10 cellular contexts compared by ENCODE assay signal in genomic region chr7:129376778-129377700, GRCh38. TPM values are rescaled to one million over a fixed set of nuclear protein-coding genes. Genes with fewer than 3 reads are reported as not detected.
DNase-seq lines count a peak whose midpoint lies in the region; ATAC-seq and TF ChIP-seq lines count a peak whose summit lies in the region.
"Had no signal": no experiment of that assay in that cellular context is flagged by ENCODE, and none has a peak within 500 bp of the region (broad histone marks: within the 10 kb centered on the region; RNA-seq: fewer than 3 reads in every experiment).

No MANE protein-coding gene starts in this region.

- H3K27me3 ChIP-seq in KMS-11 (ENCODE audit: insufficient read depth, low read depth) (no peaks in the 10 kb centered on the region), hepatocyte (no peaks in the 10 kb centered on the region)

- no peaks in the 10 kb centered on the region for H3K27me3 Mint-ChIP-seq in activated CD8-positive, alpha-beta T cell treated with anti-CD3 and anti-CD28 coated beads, Interleukin-2, amount 10 ng/mL, durations not matched to agents 7 days and 5 days (ENCODE audit: low read depth)
- H3K27me3 Mint-ChIP-seq in nephron progenitor cell (ENCODE audit: low read depth, poor library complexity) = no peaks in the 10 kb centered on the region
- H3K27me3 Mint-ChIP-seq: naive B cell had no signal

- no peak overlapping the region for H3K9ac ChIP-seq in KMS-11

- H3K79me2 ChIP-seq in KMS-11 (ENCODE audit: insufficient read depth, low read depth) (no peaks in the 10 kb centered on the region), hepatocyte (no peaks in the 10 kb centered on the region)

- whole genome bisulfite sequencing in hepatocyte (ENCODE audit: low lambda C conversion rate, missing lambda C conversion rate) = 93% methylated on average over 6 of the region's 6 CpGs

- peaks cover 33% of the 10 kb centered on the region for H3K4me1 ChIP-seq in KMS-11 (ENCODE audit: low read depth, poor library complexity, severe bottlenecking)
- H3K4me1 ChIP-seq in hepatocyte (ENCODE audit: insufficient read depth) = no peaks in the 10 kb centered on the region

- H3K27ac ChIP-seq in KMS-11 = no peak overlapping the region
- no peak overlapping the region for H3K27ac ChIP-seq in hepatocyte

- H2AFZ ChIP-seq in KMS-11 (ENCODE audit: low read depth) (no peak overlapping the region), hepatocyte (no peak overlapping the region)

- CTCF ChIA-PET in activated CD8-positive, alpha-beta T cell treated with anti-CD3 and anti-CD28 coated beads, Interleukin-2, amount 10 ng/mL, durations not matched to agents 7 days and 5 days (lab: Charles Lee) = interaction anchor here (0.7 to 7.0 kb wide), 36 partner anchors 8 to 633 kb away, joined by 3 to 159 read pairs (median 4); partner anchors contain the start of gene STRIP2

- no peak overlapping the region for H3K4me3 ChIP-seq in KMS-11 (IDR thresholded peaks at IDR 0.05; ENCODE audit: insufficient read depth, low read depth, low read length)
- H3K4me3 ChIP-seq in hepatocyte = no peak overlapping the region

- ATAC-seq in activated CD8-positive, alpha-beta T cell treated with anti-CD3 and anti-CD28 coated beads, Interleukin-2, amount 10 ng/mL, durations not matched to agents 7 days and 5 days = peak; percentile 62
- ATAC-seq in left colon = peak; percentile 68

- DNase-seq in DMS53 (lab: John Stamatoyannopoulos, UW) (peak; percentile 8), DMS53 treated with DMSO at 0.1 percent for 48 hours (lab: John Stamatoyannopoulos, UW; ENCODE audit: unreplicated experiment) (no peak), left colon (no peak), 8988T (no peak), hepatocyte (ENCODE audit: low spot score) (no peak), nephron progenitor cell (no peak)
- peak; percentile 47 for DNase-seq in activated CD8-positive, alpha-beta T cell treated with anti-CD3 and anti-CD28 coated beads, Interleukin-2, amount 10 ng/mL, durations not matched to agents 7 days and 5 days
- DNase-seq: NCI-H2029 treated with DMSO at 0.1 percent for 48 hours had no signal

- H3K4me2 ChIP-seq in KMS-11 (no peak overlapping the region), hepatocyte (no peak overlapping the region)

- TF ChIP-seq CTCF in KMS-11 (conservative IDR thresholded peaks at IDR 0.05; ENCODE audit: low read depth, low read length) = peak; percentile 75
- no peak for TF ChIP-seq CTCF in hepatocyte (IDR thresholded peaks at IDR 0.05; ENCODE audit: poor library complexity)
- no peak for TF ChIP-seq CTCF in nephron progenitor cell (IDR thresholded peaks at IDR 0.05)

- H3K4me3 Mint-ChIP-seq in activated CD8-positive, alpha-beta T cell treated with anti-CD3 and anti-CD28 coated beads, Interleukin-2, amount 10 ng/mL, durations not matched to agents 7 days and 5 days = no peak overlapping the region
- H3K4me3 Mint-ChIP-seq in nephron progenitor cell = no peak overlapping the region
- H3K4me3 Mint-ChIP-seq: naive B cell had no signal

- no peak overlapping the region for H3K27ac Mint-ChIP-seq in activated CD8-positive, alpha-beta T cell treated with anti-CD3 and anti-CD28 coated beads, Interleukin-2, amount 10 ng/mL, durations not matched to agents 7 days and 5 days
- no peak overlapping the region for H3K27ac Mint-ChIP-seq in nephron progenitor cell

- intact Hi-C loops in left colon (cut with DNase I, micrococcal nuclease) = no loop called here

- H3K36me3 ChIP-seq in KMS-11 (ENCODE audit: insufficient read depth) = no peaks in the 10 kb centered on the region
- no peaks in the 10 kb centered on the region for H3K36me3 ChIP-seq in hepatocyte (replicated peaks; ENCODE audit: insufficient read depth, low read depth)

- H4K20me1 ChIP-seq in KMS-11 (ENCODE audit: insufficient read depth) (no peaks in the 10 kb centered on the region), hepatocyte (ENCODE audit: insufficient read depth, poor library complexity, severe bottlenecking) (no peaks in the 10 kb centered on the region)

- H3K9me3 Mint-ChIP-seq in activated CD8-positive, alpha-beta T cell treated with anti-CD3 and anti-CD28 coated beads, Interleukin-2, amount 10 ng/mL, durations not matched to agents 7 days and 5 days (ENCODE audit: insufficient read depth) = peaks cover 3% of the 10 kb centered on the region
- no peaks in the 10 kb centered on the region for H3K9me3 Mint-ChIP-seq in nephron progenitor cell
- H3K9me3 Mint-ChIP-seq: naive B cell had no signal

- no peaks in the 10 kb centered on the region for H3K9me3 ChIP-seq in hepatocyte (ENCODE audit: low read depth)

- POLR2A ChIA-PET in activated CD8-positive, alpha-beta T cell treated with anti-CD3 and anti-CD28 coated beads, Interleukin-2, amount 10 ng/mL, durations not matched to agents 7 days and 5 days (lab: Charles Lee) = interaction anchor here (0.6 to 2.5 kb wide), 3 partner anchors 9 to 1055 kb away, joined by 3 to 8 read pairs (median 3); no protein-coding TSS in a partner anchor

- peaks cover 21% of the 10 kb centered on the region for H3K4me1 Mint-ChIP-seq in activated CD8-positive, alpha-beta T cell treated with anti-CD3 and anti-CD28 coated beads, Interleukin-2, amount 10 ng/mL, durations not matched to agents 7 days and 5 days (ENCODE audit: low read depth)
- H3K4me1 Mint-ChIP-seq in nephron progenitor cell = no peaks in the 10 kb centered on the region
- H3K4me1 Mint-ChIP-seq: naive B cell had no signal

- H3K9me2 ChIP-seq in hepatocyte (replicated peaks; ENCODE audit: insufficient read depth) = no peaks in the 10 kb centered on the region

- peaks cover 3% of the 10 kb centered on the region for H3K36me3 Mint-ChIP-seq in activated CD8-positive, alpha-beta T cell treated with anti-CD3 and anti-CD28 coated beads, Interleukin-2, amount 10 ng/mL, durations not matched to agents 7 days and 5 days (ENCODE audit: low read depth)
- H3K36me3 Mint-ChIP-seq in nephron progenitor cell (ENCODE audit: low read depth) = no peaks in the 10 kb centered on the region
- H3K36me3 Mint-ChIP-seq: naive B cell had no signal

RNA-seq across cellular contexts. Expression of gene STRIP2, which starts 57.2 kb away (rescaled TPM):
- total RNA-seq in activated CD8-positive, alpha-beta T cell treated with anti-CD3 and anti-CD28 coated beads, Interleukin-2, amount 10 ng/mL, durations not matched to agents 7 days and 5 days = 1 to 10 TPM; 6.6 to 7.1 TPM
- 1 to 10 TPM in 1 of 2 donors, under 1 TPM in 1; 0.28 to 2.4 TPM for total RNA-seq in left colon
- 1.1 and 1.4 TPM in 2 replicates for total RNA-seq in hepatocyte
- 0.83 and 1.7 TPM in 2 replicates for polyA plus RNA-seq in hepatocyte

Comparison
In these comparisons a context has a peak if more than half of its experiments do, and no peak if none do; other contexts are left out.
1. DNase-seq: peak in DMS53 (single experiment) and activated CD8-positive, alpha-beta T cell treated with anti-CD3 and anti-CD28 coated beads, Interleukin-2, amount 10 ng/mL, durations not matched to agents 7 days and 5 days (single experiment); none in DMS53 treated with DMSO at 0.1 percent for 48 hours (single experiment), left colon (0 of 2), 8988T (single experiment), hepatocyte (single experiment) and nephron progenitor cell (single experiment).